In the genomic region with DNA sequence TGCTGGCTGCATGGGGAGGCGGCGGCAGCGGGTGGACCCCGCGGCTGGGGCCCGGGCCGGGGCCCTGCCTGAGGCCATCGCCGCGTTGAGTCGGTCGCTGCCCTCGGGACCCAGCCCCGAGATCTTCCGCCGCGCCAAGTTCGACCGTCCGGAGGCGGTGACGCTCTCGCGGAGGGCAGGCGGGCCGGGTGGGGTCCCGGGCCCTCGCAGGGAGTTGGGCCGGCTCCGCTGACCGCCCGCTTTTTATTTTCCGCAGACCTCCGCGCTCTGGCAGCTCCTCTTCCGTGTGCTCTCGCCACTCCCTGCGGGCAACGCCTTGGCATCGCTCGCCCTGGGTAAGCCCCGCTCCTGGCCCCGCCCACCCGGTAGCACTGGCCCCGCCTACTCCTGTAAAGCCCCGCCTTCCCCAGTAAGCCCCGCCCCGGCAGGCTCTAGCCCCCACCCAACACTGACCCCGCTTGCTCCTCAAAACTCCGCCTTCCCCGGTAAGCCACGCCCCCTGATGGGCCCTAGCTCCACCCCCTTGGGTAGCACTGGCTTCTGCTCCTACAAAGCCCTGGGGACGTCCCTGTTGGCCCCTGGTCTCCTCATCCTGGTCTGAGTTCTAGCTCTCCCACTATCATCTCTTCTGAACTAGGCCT, we compare ENCODE assay signal across 8 cellular contexts. TPM values are rescaled to one million over a fixed set of nuclear protein-coding genes. Genes with fewer than 3 reads are reported as not detected.
A peak's percentile ranks its signal among the peaks of the same experiment; 100 is the strongest.
DNase-seq lines count a peak whose midpoint lies in the region; ATAC-seq, FAIRE-seq and TF ChIP-seq lines count a peak whose summit lies in the region.

No MANE protein-coding gene starts in this region.

- H3K23ac ChIP-seq in H9 (ENCODE audit: insufficient read length, low read depth, low read length) (no peak overlapping the region), H1 (ENCODE audit: insufficient read length) (no peak overlapping the region)

- no peak overlapping the region for H2BK5ac ChIP-seq in H9 (ENCODE audit: insufficient read length, low read length)
- H2BK5ac ChIP-seq in H1 (ENCODE audit: low read depth, low read length), result no peak overlapping the region

- H4K5ac ChIP-seq in H9 (ENCODE audit: insufficient read length, low read depth, low read length), result no peak overlapping the region
- H4K5ac ChIP-seq in H1 (ENCODE audit: insufficient read length, low read depth, low read length), result no peak overlapping the region

- H3K4me1 ChIP-seq in H9 (ENCODE audit: insufficient read depth, low read length), result no peaks in the 10 kb centered on the region
- H3K4me1 ChIP-seq in H1 (replicated peaks in 1 of 4; ENCODE audit: control insufficient read depth in 3 of 4, insufficient read depth in 4 of 4, low read length in 3 of 4), result peaks cover 0 to 16% (median 3%) of the 10 kb centered on the region in 4 experiments; a peak in 5 of 7 replicates
- H3K4me1 ChIP-seq in mucosa of descending colon (ENCODE audit: low read depth), result peaks cover 32% of the 10 kb centered on the region

- no peak overlapping the region for H2AFZ ChIP-seq in H9 (ENCODE audit: low read length)
- H2AFZ ChIP-seq in H1 (ENCODE audit: low read length), result no peak overlapping the region

- no peak overlapping the region for H3T11ph ChIP-seq in H9 (ENCODE audit: low read length)

- H2AK5ac ChIP-seq in H9 (ENCODE audit: insufficient read length, low read length) (no peak overlapping the region), H1 (ENCODE audit: low read depth, low read length) (no peak overlapping the region)

- H3K18ac ChIP-seq in H9 (ENCODE audit: insufficient read length, low read depth, low read length) (peak overlapping the region; percentile 61), H1 (ENCODE audit: extremely low read depth, low read length) (no peak overlapping the region)

- H3K23me2 ChIP-seq in H9 (ENCODE audit: insufficient read length, low read depth, low read length, poor library complexity, severe bottlenecking) (peaks cover 6% of the 10 kb centered on the region), H1 (ENCODE audit: low read depth, low read length) (peaks cover 9% of the 10 kb centered on the region; the same call in 1 of the 2 replicates)

- H3K56ac ChIP-seq in H9 (ENCODE audit: insufficient read length, low read depth, low read length), result no peak overlapping the region
- no peak overlapping the region for H3K56ac ChIP-seq in H1 (replicated peaks; ENCODE audit: insufficient read length, low read depth, low read length)

- H3K79me1 ChIP-seq in H9 (ENCODE audit: insufficient read depth, low read depth, low read length, poor library complexity, severe bottlenecking), result no peaks in the 10 kb centered on the region
- no peaks in the 10 kb centered on the region for H3K79me1 ChIP-seq in H1 (ENCODE audit: low read depth, low read length)

- peak; percentile 63 to 89 (median 81) for DNase-seq in CD4-positive, alpha-beta T cell
- DNase-seq in H9 (peak; percentile 80), NCI-H526 treated with DMSO at 0.1 percent for 48 hours (lab: John Stamatoyannopoulos, UW) (peak; percentile 11), H1 (ENCODE audit: low read depth in 1 of 2, low spot score in 2 of 2) (peak in 1 of 2 experiments; percentile 81), mucosa of descending colon (peak; percentile 85 to 92 (median 91))
- peak; percentile 92 for DNase-seq in activated CD8-positive, alpha-beta T cell treated with anti-CD3 and anti-CD28 coated beads, Interleukin-2, amount 10 ng/mL, durations not matched to agents 7 days and 5 days
- peak; percentile 82 for DNase-seq in stimulated activated CD8-positive, alpha-beta memory T cell treated with anti-CD3 and anti-CD28 coated beads, Interleukin-7, amount 100 ng/mL, for 24 hours (ENCODE audit: low read depth)

- H2BK120ac ChIP-seq in H9 (ENCODE audit: low read depth, low read length, poor library complexity, severe bottlenecking) (no peak overlapping the region), H1 (replicated peaks; ENCODE audit: low read depth, low read length) (no peak overlapping the region)

- intact Hi-C loops in CD4-positive, alpha-beta T cell (cut with DNase I, micrococcal nuclease), result loop anchor here (1.0 to 10.0 kb wide), 6 partner anchors 37 to 697 kb away; a partner anchor contains a TSS
- intact Hi-C loops in mucosa of descending colon (cut with DNase I, micrococcal nuclease), result no loop called here

- H3K36me3 ChIP-seq in H1 (ENCODE audit: control insufficient read depth in 2 of 4, insufficient read depth in 4 of 4, low read length in 3 of 4), result no peaks in the 10 kb centered on the region; a peak in 2 of 8 replicates
- H3K36me3 ChIP-seq in mucosa of descending colon (ENCODE audit: low read depth), result peaks cover 6% of the 10 kb centered on the region

- H3K9me3 Mint-ChIP-seq in CD4-positive, alpha-beta T cell, result no peaks in the 10 kb centered on the region
- peaks cover 0 to 4% of the 10 kb centered on the region in 2 experiments; a peak in 1 of 5 replicates for H3K9me3 Mint-ChIP-seq in H9
- no peaks in the 10 kb centered on the region for H3K9me3 Mint-ChIP-seq in activated CD8-positive, alpha-beta T cell treated with anti-CD3 and anti-CD28 coated beads, Interleukin-2, amount 10 ng/mL, durations not matched to agents 7 days and 5 days (ENCODE audit: insufficient read depth)

- peaks cover 12% of the 10 kb centered on the region for H3K36me3 Mint-ChIP-seq in CD4-positive, alpha-beta T cell (ENCODE audit: low read depth)
- peaks cover 0 to 5% (median 0%) of the 10 kb centered on the region in 3 experiments; a peak in 2 of 7 replicates for H3K36me3 Mint-ChIP-seq in H9 (ENCODE audit: insufficient read depth in 1 of 3, low read depth in 3 of 3)
- H3K36me3 Mint-ChIP-seq in activated CD8-positive, alpha-beta T cell treated with anti-CD3 and anti-CD28 coated beads, Interleukin-2, amount 10 ng/mL, durations not matched to agents 7 days and 5 days (ENCODE audit: low read depth), result peaks cover 17% of the 10 kb centered on the region

- H4K20me1 ChIP-seq in H9 (ENCODE audit: control insufficient read depth, insufficient read depth, insufficient read length) (no peaks in the 10 kb centered on the region), H1 (replicated peaks in 1 of 2; ENCODE audit: control insufficient read depth in 1 of 2, insufficient read depth in 2 of 2, low read length in 2 of 2) (peaks cover 0 to 10% of the 10 kb centered on the region in 2 experiments)

- H3K4me3 ChIP-seq in H1 (ENCODE audit: extremely low read depth in 1 of 4, insufficient read depth in 2 of 4, low read depth in 3 of 4, low read length in 4 of 4), result peak overlapping the region; percentile 37 to 91 (median 70)
- H3K4me3 ChIP-seq in mucosa of descending colon, result peak overlapping the region; percentile 48

- H3K9ac ChIP-seq in H9 (ENCODE audit: extremely low read depth, insufficient read length, low read length) (no peak overlapping the region), H1 (replicated peaks in 1 of 4; ENCODE audit: extremely low read depth in 1 of 4, low read depth in 3 of 4, low read length in 3 of 4) (peak overlapping the region in 3 of 4 experiments; percentile 63 to 85 (median 69); a peak in 5 of 7 replicates)

- no peak overlapping the region for H4K91ac ChIP-seq in H9 (ENCODE audit: insufficient read length, low read depth, low read length)
- no peak overlapping the region for H4K91ac ChIP-seq in H1 (replicated peaks; ENCODE audit: insufficient read length, low read length)

- no peak for TF ChIP-seq RAD21 in H1 (IDR thresholded peaks at IDR 0.05 in 1 of 2, conservative IDR thresholded peaks at IDR 0.05 in 1 of 2; ENCODE audit: low read depth in 2 of 2, low read length in 2 of 2)

- peak overlapping the region; percentile 95 for H3K27ac ChIP-seq in CD4-positive, alpha-beta T cell (ENCODE audit: low read depth, low read length)
- H3K27ac ChIP-seq in H9 (ENCODE audit: insufficient read length, low read depth, low read length) (no peak overlapping the region), H1 (ENCODE audit: low read depth, low read length) (peak overlapping the region; percentile 73; the same call in 1 of the 2 replicates)

- no peak overlapping the region for H2BK12ac ChIP-seq in H9 (ENCODE audit: insufficient read length, low read depth, low read length)
- H2BK12ac ChIP-seq in H1 (ENCODE audit: low read depth, low read length), result no peak overlapping the region

- no peaks in the 10 kb centered on the region for H3K27me3 Mint-ChIP-seq in CD4-positive, alpha-beta T cell
- H3K27me3 Mint-ChIP-seq in H9 (ENCODE audit: low read depth), result peaks cover 29% of the 10 kb centered on the region
- no peaks in the 10 kb centered on the region for H3K27me3 Mint-ChIP-seq in activated CD8-positive, alpha-beta T cell treated with anti-CD3 and anti-CD28 coated beads, Interleukin-2, amount 10 ng/mL, durations not matched to agents 7 days and 5 days (ENCODE audit: low read depth)

- FAIRE-seq in H1 (lab: Jason Lieb, UNC), result no peak

- CTCF ChIA-PET in CD4-positive, alpha-beta T cell (lab: Charles Lee), result interaction anchor here (0.5 to 6.3 kb wide), 10 partner anchors 10 to 140 kb away, joined by 3 to 155 read pairs (median 10); a partner anchor contains a TSS
- CTCF ChIA-PET in activated CD8-positive, alpha-beta T cell treated with anti-CD3 and anti-CD28 coated beads, Interleukin-2, amount 10 ng/mL, durations not matched to agents 7 days and 5 days (lab: Charles Lee), result interaction anchor here (0.7 to 5.4 kb wide), 4 partner anchors 10 to 119 kb away, joined by 3 to 157 read pairs (median 72); no protein-coding TSS in a partner anchor
- CTCF ChIA-PET in H1 (lab: Charles Lee; ENCODE audit: partially characterized antibody), result interaction anchor here (0.7 to 2.2 kb wide), 7 partner anchors 10 to 115 kb away, joined by 3 to 15 read pairs (median 4); no protein-coding TSS in a partner anchor

- H3K27me3 ChIP-seq in CD4-positive, alpha-beta T cell (ENCODE audit: control insufficient read depth, insufficient read depth, low read length), result no peaks in the 10 kb centered on the region
- H3K27me3 ChIP-seq in H9 (ENCODE audit: insufficient read depth, low read length), result peaks cover 20% of the 10 kb centered on the region; the same call in 1 of the 2 replicates
- peaks cover 17 to 27% (median 25%) of the 10 kb centered on the region in 4 experiments for H3K27me3 ChIP-seq in H1 (replicated peaks in 1 of 4; ENCODE audit: control insufficient read depth in 3 of 4, extremely low read depth in 1 of 4, insufficient read depth in 3 of 4, low read length in 3 of 4)

- H3K4me2 ChIP-seq in H9 (ENCODE audit: insufficient read depth, insufficient read length, low read length), result peak overlapping the region; percentile 42
- H3K4me2 ChIP-seq in H1 (ENCODE audit: insufficient read depth in 1 of 2, low read depth in 2 of 2, low read length in 2 of 2), result peak overlapping the region; percentile 16 to 68; a peak in 3 of 4 replicates

- H3K4me3 Mint-ChIP-seq in CD4-positive, alpha-beta T cell, result peak overlapping the region; percentile 89
- peak overlapping the region; percentile 83 to 88 for H3K4me3 Mint-ChIP-seq in H9
- H3K4me3 Mint-ChIP-seq in activated CD8-positive, alpha-beta T cell treated with anti-CD3 and anti-CD28 coated beads, Interleukin-2, amount 10 ng/mL, durations not matched to agents 7 days and 5 days, result peak overlapping the region; percentile 82

- H3K79me2 ChIP-seq in H9 (ENCODE audit: insufficient read depth, low read length) (no peaks in the 10 kb centered on the region), H1 (ENCODE audit: control insufficient read depth in 1 of 2, insufficient read depth in 2 of 2, low read length in 2 of 2) (no peaks in the 10 kb centered on the region)

- no peak for TF ChIP-seq EP300 in H1 (IDR thresholded peaks at IDR 0.05; ENCODE audit: borderline replicate concordance in 1 of 2, low read depth in 2 of 2, low read length in 2 of 2)

- no peaks in the 10 kb centered on the region for H3K9me3 ChIP-seq in CD4-positive, alpha-beta T cell (ENCODE audit: control insufficient read depth, low read length)
- H3K9me3 ChIP-seq in H9 (ENCODE audit: control insufficient read depth, low read depth, low read length) (no peaks in the 10 kb centered on the region), H1 (ENCODE audit: insufficient read depth in 2 of 2, low read depth in 1 of 2, low read length in 1 of 2) (no peaks in the 10 kb centered on the region), mucosa of descending colon (no peaks in the 10 kb centered on the region)

- no peak for TF ChIP-seq CTCF in CD4-positive, alpha-beta T cell (IDR thresholded peaks at IDR 0.05)
- TF ChIP-seq CTCF in H9 (conservative IDR thresholded peaks at IDR 0.05) (no peak), H1 (IDR thresholded peaks at IDR 0.05; ENCODE audit: control extremely low read depth in 1 of 3, insufficient read depth in 1 of 3, low read depth in 1 of 3, low read length in 3 of 3) (no peak), mucosa of descending colon (IDR thresholded peaks at IDR 0.05) (no peak)

- peaks cover 18% of the 10 kb centered on the region for H3K4me1 Mint-ChIP-seq in CD4-positive, alpha-beta T cell (ENCODE audit: low read depth)
- H3K4me1 Mint-ChIP-seq in H9, result peaks cover 4 to 12% of the 10 kb centered on the region in 2 experiments
- H3K4me1 Mint-ChIP-seq in activated CD8-positive, alpha-beta T cell treated with anti-CD3 and anti-CD28 coated beads, Interleukin-2, amount 10 ng/mL, durations not matched to agents 7 days and 5 days (ENCODE audit: low read depth), result peaks cover 21% of the 10 kb centered on the region

- POLR2A ChIA-PET in CD4-positive, alpha-beta T cell (lab: Charles Lee), result interaction anchor here (1.0 to 3.9 kb wide), 7 partner anchors 13 to 471 kb away, joined by 3 to 154 read pairs (median 12); a partner anchor contains a TSS
- POLR2A ChIA-PET in activated CD8-positive, alpha-beta T cell treated with anti-CD3 and anti-CD28 coated beads, Interleukin-2, amount 10 ng/mL, durations not matched to agents 7 days and 5 days (lab: Charles Lee), result interaction anchor here (0.6 to 3.1 kb wide), 9 partner anchors 8 to 177 kb away, joined by 3 to 53 read pairs (median 3); a partner anchor contains a TSS
- POLR2A ChIA-PET in H1 (lab: Charles Lee; ENCODE audit: partially characterized antibody), result interaction anchor here (0.6 to 1.3 kb wide), 2 partner anchors 10 to 225 kb away, joined by 3 to 4 read pairs; no protein-coding TSS in a partner anchor

- H2BK15ac ChIP-seq in H9 (ENCODE audit: low read depth, low read length) (no peak overlapping the region), H1 (ENCODE audit: low read length) (no peak overlapping the region)

- H4K8ac ChIP-seq in H9 (replicated peaks; ENCODE audit: insufficient read length, low read depth, low read length) (no peak overlapping the region), H1 (ENCODE audit: extremely low read depth, insufficient read depth, low read length) (peak overlapping the region; percentile 71; the same call in 1 of the 2 replicates)

- WGBS in H9 (ENCODE audit: extremely low coverage, insufficient read length, low lambda C conversion rate), result no CpG with 5 or more reads among the region's 53 CpGs
- WGBS in H1 (ENCODE audit: extremely low coverage in 1 of 2, insufficient coverage in 1 of 2, insufficient read length in 1 of 2, insufficient replicate concordance in 2 of 2, low coverage in 1 of 2, low lambda C conversion rate in 2 of 2, missing lambda C conversion rate in 1 of 2), 2 experiments, result 9% methylated on average over 20 of the region's 53 CpGs; no CpG with 5 or more reads in 1 of the 2 experiments

- H3K27ac Mint-ChIP-seq in CD4-positive, alpha-beta T cell, result peak overlapping the region; percentile 91
- peak overlapping the region in 2 of 3 experiments; percentile 82 to 93; a peak in 2 of 7 replicates for H3K27ac Mint-ChIP-seq in H9
- H3K27ac Mint-ChIP-seq in activated CD8-positive, alpha-beta T cell treated with anti-CD3 and anti-CD28 coated beads, Interleukin-2, amount 10 ng/mL, durations not matched to agents 7 days and 5 days, result peak overlapping the region; percentile 93

- TF ChIP-seq POLR2A in H1 (IDR thresholded peaks at IDR 0.05; ENCODE audit: control extremely low read depth in 1 of 2, low read depth in 2 of 2, low read length in 2 of 2), result peak in 1 of 2 experiments; percentile 80; a peak in 2 of 3 replicates

- peak; percentile 16 for ATAC-seq in CD4-positive, alpha-beta T cell (ENCODE audit: poor library complexity)
- ATAC-seq in activated CD8-positive, alpha-beta T cell treated with anti-CD3 and anti-CD28 coated beads, Interleukin-2, amount 10 ng/mL, durations not matched to agents 7 days and 5 days, result peak; percentile 16
- ATAC-seq in mucosa of descending colon, result peak; percentile 53
- no peak for ATAC-seq in HG02870 (IDR thresholded peaks at IDR 0.05; ENCODE audit: unreplicated experiment)

- H3K14ac ChIP-seq in H9 (ENCODE audit: insufficient read depth, low read length) (peak overlapping the region; percentile 48; the same call in 1 of the 2 replicates), H1 (ENCODE audit: insufficient read length) (no peak overlapping the region)

- H3K4ac ChIP-seq in H9 (ENCODE audit: low read depth, low read length) (no peak overlapping the region), H1 (replicated peaks; ENCODE audit: insufficient read length, low read depth, low read length) (no peak overlapping the region)

- H2BK20ac ChIP-seq in H9 (ENCODE audit: low read depth, low read length, poor library complexity, severe bottlenecking) (no peak overlapping the region), H1 (ENCODE audit: low read length) (no peak overlapping the region)

RNA-seq across cellular contexts. Expression of a gene that starts 0.4 kb away (rescaled TPM):
- 100 to 1,000 TPM; 102 to 108 TPM for total RNA-seq in CD4-positive, alpha-beta T cell
- total RNA-seq in H9 (2021) (26.2 TPM in 2 replicates), mucosa of descending colon (10 to 100 TPM; 11.8 to 23.9 (median 21.8) TPM)
- 10 to 100 TPM; 56.5 to 61.8 TPM for total RNA-seq in activated CD8-positive, alpha-beta T cell treated with anti-CD3 and anti-CD28 coated beads, Interleukin-2, amount 10 ng/mL, durations not matched to agents 7 days and 5 days
- 5.6 and 6.4 TPM in 2 replicates for total RNA-seq in H1 (2021; fragmentation: NEBNext Ultra II Directional; extraction: Animal tissue kit (Norgen Biotek cat#: 25700))
- polyA plus RNA-seq in H1 (2011; rRNA removed), result 14.8 and 22.8 TPM in 2 replicates
- polyA plus RNA-seq in H1 (2011; cell fraction: cytosol; rRNA removed), result 21.7 TPM
- 43.3 TPM for polyA plus RNA-seq in H1 (2011; cell fraction: nucleus; rRNA removed)
- polyA plus RNA-seq in H1 (2012, experiment 1 of 2), result 5.9 to 19.5 TPM (median 16.0 TPM) in 4 replicates
- 10.3 TPM for polyA plus RNA-seq in H1 (2012, experiment 2 of 2)
- polyA plus RNA-seq in H1 (2013, experiment 1 of 2), result 5.8 TPM
- 6.2 TPM for polyA plus RNA-seq in H1 (2013, experiment 2 of 2)
- 4.2 and 8.8 TPM in 2 replicates for polyA minus RNA-seq in H1 (2011; rRNA and poly(A)+ RNA removed)
- 9.1 TPM for polyA minus RNA-seq in H1 (2011; cell fraction: cytosol; rRNA and poly(A)+ RNA removed)
- polyA minus RNA-seq in H1 (2011; cell fraction: nucleus; rRNA and poly(A)+ RNA removed), result 18.9 TPM

RNA-seq across cellular contexts. Expression of a gene that starts 4.8 kb away (rescaled TPM):
- 100 to 1,000 TPM; 250 to 258 TPM for total RNA-seq in CD4-positive, alpha-beta T cell
- total RNA-seq in H9 (2021) (6.9 and 8.8 TPM in 2 replicates), mucosa of descending colon (100 to 1,000 TPM in 2 of 3 donors, 10 to 100 TPM in 1; 41.3 to 144 (median 142) TPM)
- total RNA-seq in activated CD8-positive, alpha-beta T cell treated with anti-CD3 and anti-CD28 coated beads, Interleukin-2, amount 10 ng/mL, durations not matched to agents 7 days and 5 days, result 100 to 1,000 TPM; 587 to 613 TPM
- total RNA-seq in H1 (2021; fragmentation: NEBNext Ultra II Directional; extraction: Animal tissue kit (Norgen Biotek cat#: 25700)), result 1.2 and 2.4 TPM in 2 replicates
- 2.2 and 5.3 TPM in 2 replicates for polyA plus RNA-seq in H1 (2011; rRNA removed)
- 3.1 TPM for polyA plus RNA-seq in H1 (2011; cell fraction: cytosol; rRNA removed)
- 5.1 TPM for polyA plus RNA-seq in H1 (2011; cell fraction: nucleus; rRNA removed)
- polyA plus RNA-seq in H1 (2012, experiment 1 of 2), result 4.4 to 8.5 TPM (median 6.3 TPM) in 4 replicates
- 8.2 TPM for polyA plus RNA-seq in H1 (2012, experiment 2 of 2)
- polyA plus RNA-seq in H1 (2013, experiment 1 of 2), result 7.6 TPM
- polyA plus RNA-seq in H1 (2013, experiment 2 of 2), result 8.4 TPM
- 0.63 TPM in 1 of 2 replicates, not detected in the other for polyA minus RNA-seq in H1 (2011; rRNA and poly(A)+ RNA removed)
- polyA minus RNA-seq in H1 (2011; cell fraction: cytosol; rRNA and poly(A)+ RNA removed), result 6.4 TPM
- 5.2 TPM for polyA minus RNA-seq in H1 (2011; cell fraction: nucleus; rRNA and poly(A)+ RNA removed)

RNA-seq across cellular contexts. Expression of a gene that starts 16.9 kb away (rescaled TPM):
- total RNA-seq in CD4-positive, alpha-beta T cell, result 10 to 100 TPM; 62.5 to 68.3 TPM
- total RNA-seq in H9 (2021) (5.7 and 7.2 TPM in 2 replicates), mucosa of descending colon (10 to 100 TPM; 10.0 to 41.6 (median 23.5) TPM)
- total RNA-seq in activated CD8-positive, alpha-beta T cell treated with anti-CD3 and anti-CD28 coated beads, Interleukin-2, amount 10 ng/mL, durations not matched to agents 7 days and 5 days, result under 1 TPM; 0.21 to 0.31 TPM
- 4.0 and 4.2 TPM in 2 replicates for total RNA-seq in H1 (2021; fragmentation: NEBNext Ultra II Directional; extraction: Animal tissue kit (Norgen Biotek cat#: 25700))
- 13.5 and 28.4 TPM in 2 replicates for polyA plus RNA-seq in H1 (2011; rRNA removed)
- polyA plus RNA-seq in H1 (2011; cell fraction: cytosol; rRNA removed), result 11.7 TPM
- 18.2 TPM for polyA plus RNA-seq in H1 (2011; cell fraction: nucleus; rRNA removed)
- 6.1 to 9.1 TPM (median 7.6 TPM) in 4 replicates for polyA plus RNA-seq in H1 (2012, experiment 1 of 2)
- 5.1 TPM for polyA plus RNA-seq in H1 (2012, experiment 2 of 2)
- 6.7 TPM for polyA plus RNA-seq in H1 (2013, experiment 1 of 2)
- polyA plus RNA-seq in H1 (2013, experiment 2 of 2), result 7.7 TPM
- polyA minus RNA-seq in H1 (2011; rRNA and poly(A)+ RNA removed), result 0.76 and 0.83 TPM in 2 replicates
- 3.4 TPM for polyA minus RNA-seq in H1 (2011; cell fraction: cytosol; rRNA and poly(A)+ RNA removed)
- polyA minus RNA-seq in H1 (2011; cell fraction: nucleus; rRNA and poly(A)+ RNA removed), result 3.5 TPM

RNA-seq across cellular contexts. Expression of a gene that starts 34.9 kb away (rescaled TPM):
- total RNA-seq in CD4-positive, alpha-beta T cell, result 1 to 10 TPM; 1.6 to 1.7 TPM
- total RNA-seq in H9 (2021), result 1.0 and 2.6 TPM in 2 replicates
- 1 to 10 TPM; 8.6 to 9.2 TPM for total RNA-seq in activated CD8-positive, alpha-beta T cell treated with anti-CD3 and anti-CD28 coated beads, Interleukin-2, amount 10 ng/mL, durations not matched to agents 7 days and 5 days
- not detected in 2 replicates for total RNA-seq in H1 (2021; fragmentation: NEBNext Ultra II Directional; extraction: Animal tissue kit (Norgen Biotek cat#: 25700))
- 1.9 and 2.4 TPM in 2 replicates for polyA plus RNA-seq in H1 (2011; rRNA removed)
- 1.8 TPM for polyA plus RNA-seq in H1 (2011; cell fraction: cytosol; rRNA removed)
- polyA plus RNA-seq in H1 (2011; cell fraction: nucleus; rRNA removed), result 1.7 TPM
- polyA plus RNA-seq in H1 (2012, experiment 1 of 2), result 0.48 to 0.85 TPM (median 0.71 TPM) in 4 replicates
- 0.55 TPM for polyA plus RNA-seq in H1 (2012, experiment 2 of 2)
- 0.85 TPM for polyA plus RNA-seq in H1 (2013, experiment 1 of 2)
- 0.77 TPM for polyA plus RNA-seq in H1 (2013, experiment 2 of 2)
- 0.16 and 0.59 TPM in 2 replicates for polyA minus RNA-seq in H1 (2011; rRNA and poly(A)+ RNA removed)
- polyA minus RNA-seq in H1 (2011; cell fraction: cytosol; rRNA and poly(A)+ RNA removed), result 1.8 TPM
- 1.8 TPM for polyA minus RNA-seq in H1 (2011; cell fraction: nucleus; rRNA and poly(A)+ RNA removed)
- total RNA-seq in mucosa of descending colon, result 1 to 10 TPM in 2 of 3 donors, under 1 TPM in 1; 0.38 to 4.0 (median 1.0) TPM

Comparison
In these comparisons a context has a peak if more than half of its experiments do, and no peak if none do; other contexts are left out.
1. intact Hi-C loops: an anchor here in CD4-positive, alpha-beta T cell (1.0 to 10.0 kb wide); none called in mucosa of descending colon.